ENCODE assay signal across 6 cellular contexts in the genomic region with DNA sequence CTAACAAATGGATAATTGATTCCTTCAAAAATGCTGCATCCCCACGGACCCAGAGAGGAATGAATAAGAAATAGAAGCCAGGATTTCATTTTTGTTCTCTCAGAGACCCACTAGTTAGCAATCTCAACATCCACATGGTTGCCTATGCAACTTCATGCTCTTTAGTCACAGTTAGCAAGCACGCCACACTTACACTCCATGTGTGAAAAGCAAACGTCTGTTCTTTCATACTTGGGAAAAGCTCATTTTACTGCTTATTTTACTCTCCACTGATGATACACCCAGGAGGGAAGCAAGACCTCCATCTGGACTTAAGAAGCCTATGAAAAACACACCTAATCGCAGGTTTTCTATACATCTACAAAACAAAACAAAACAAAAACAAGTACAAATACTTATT.
"Had no signal": no experiment of that assay in that cellular context is flagged by ENCODE, and none has a peak within 500 bp of the region (broad histone marks: within the 10 kb centered on the region; RNA-seq: fewer than 3 reads in every experiment).

No MANE protein-coding gene starts in this region.

- H3K4me3 Mint-ChIP-seq: GM23338, H9 had no signal

- DNase-seq: H9, HCEC 1CT, IMR-90, KG1 had no signal

- ATAC-seq: GM23338, K562 had no signal

- H3K27ac Mint-ChIP-seq: GM23338 had no signal
